In the genomic region with DNA sequence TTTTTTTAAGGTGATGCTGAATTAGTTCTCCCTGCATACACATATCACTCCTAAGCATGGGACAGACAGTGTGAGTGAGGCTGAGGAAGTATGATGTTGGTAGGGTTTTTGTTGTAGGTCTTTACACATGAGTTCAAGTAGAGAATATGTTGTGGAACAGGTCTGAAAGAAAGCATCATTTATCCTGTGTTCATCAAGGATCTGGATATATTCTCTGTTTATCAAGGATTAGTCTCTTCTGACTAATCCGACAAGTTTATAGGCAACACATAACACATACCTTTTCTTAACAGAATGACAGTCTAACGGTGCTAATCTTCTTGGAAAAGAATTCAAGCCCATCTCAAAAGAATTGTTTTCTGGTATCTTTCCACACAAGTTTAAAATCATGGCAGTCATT, we compare ENCODE assay signal across 10 cellular contexts. TPM values are rescaled to one million over a fixed set of nuclear protein-coding genes. Genes with fewer than 3 reads are reported as not detected.
"Had no signal": no experiment of that assay in that cellular context is flagged by ENCODE, and none has a peak within 500 bp of the region (broad histone marks: within the 10 kb centered on the region; RNA-seq: fewer than 3 reads in every experiment).

No MANE protein-coding gene starts in this region.

- H3K4me2 ChIP-seq: GM23338 had no signal

- H3K4me3 ChIP-seq: GM23338, HAP-1 had no signal

- H3K27me3 Mint-ChIP-seq: IgD-negative memory B cell had no signal

- ATAC-seq: GM23338, HCT116, HepG2 had no signal

- H3K36me3 ChIP-seq: HAP-1 had no signal

- H3K4me3 Mint-ChIP-seq: GM23338, HFFc6, IgD-negative memory B cell had no signal

- H3K27ac ChIP-seq: HL-60 had no signal

- H3K9me3 ChIP-seq: HAP-1 had no signal

- H2AFZ ChIP-seq: GM23338 had no signal

- H3K9me3 Mint-ChIP-seq: GM23338, HFFc6, IgD-negative memory B cell had no signal

- DNase-seq: H7, HFFc6, KBM-7 had no signal

- H3K27ac Mint-ChIP-seq: GM23338, HFFc6, IgD-negative memory B cell had no signal

- H3K36me3 Mint-ChIP-seq: IgD-negative memory B cell had no signal

- FAIRE-seq: H1, HepG2 had no signal

RNA-seq across cellular contexts. Expression of gene SLIT2, which starts 10.5 kb away (rescaled TPM):
- total RNA-seq: HepG2 had no signal
- polyA plus RNA-seq: IgD-negative memory B cell had no signal
